ENCODE assay signal across 15 cellular contexts in genomic region chr14:23445773-23446172, GRCh38. TPM values are rescaled to one million over a fixed set of nuclear protein-coding genes. Genes with fewer than 3 reads are reported as not detected.
"Had no signal": no experiment of that assay in that cellular context is flagged by ENCODE, and none has a peak within 500 bp of the region (broad histone marks: within the 10 kb centered on the region; RNA-seq: fewer than 3 reads in every experiment).

No MANE protein-coding gene starts in this region.

- H3K27ac ChIP-seq: gastroesophageal sphincter, lower lobe of right lung, neutrophil, thoracic aorta had no signal

- ATAC-seq: activated naive CD8-positive, alpha-beta T cell treated with anti-CD3 and anti-CD28 coated beads, Interleukin-2, amount 50 U/mL, for 24 hours; gastroesophageal sphincter; lower lobe of right lung had no signal

- H3K27me3 ChIP-seq: colonic mucosa had no signal

- H3K9me3 ChIP-seq: colonic mucosa, gastroesophageal sphincter, lower lobe of right lung, neutrophil, thoracic aorta had no signal

- H3K4me3 ChIP-seq: colonic mucosa, gastroesophageal sphincter, lower lobe of right lung, thoracic aorta had no signal

- H3K4me1 ChIP-seq: colonic mucosa, gastroesophageal sphincter, lower lobe of right lung had no signal

- DNase-seq: activated CD4-positive, alpha-beta T cell treated with anti-CD3 and anti-CD28 coated beads, Interleukin-2, amount 50 U/mL, for 48 hours; activated CD4-positive, CD25-positive, alpha-beta regulatory T cell treated with anti-CD3 and anti-CD28 coated beads, Interleukin-2, amount 50 U/mL, for 72 hours; activated naive CD4-positive, alpha-beta T cell treated with Interleukin-2 at 50 U/mL for 16 hours; activated naive CD8-positive, alpha-beta T cell treated with anti-CD3 and anti-CD28 coated beads, Interleukin-2, amount 50 U/mL, for 24 hours; effector CD8-positive, alpha-beta T cell; lower lobe of right lung; naive B cell; stimulated activated CD4-positive, alpha-beta T cell treated with anti-CD3 and anti-CD28 coated beads, Interleukin-4, amount 100 ng/mL, for 24 hours had no signal

- H3K36me3 ChIP-seq: colonic mucosa, gastroesophageal sphincter, lower lobe of right lung, neutrophil, thoracic aorta had no signal

RNA-seq across cellular contexts. Expression of gene MYH7, which starts 10.3 kb away (rescaled TPM):
- total RNA-seq: astrocyte, gastroesophageal sphincter, mesothelial cell of epicardium had no signal
- polyA plus RNA-seq: urinary bladder had no signal

RNA-seq across cellular contexts. Expression of gene MYH6, which starts 37.7 kb away (rescaled TPM):
- total RNA-seq: astrocyte, gastroesophageal sphincter, mesothelial cell of epicardium, thoracic aorta had no signal
- polyA plus RNA-seq: urinary bladder had no signal
